In the genomic region with DNA sequence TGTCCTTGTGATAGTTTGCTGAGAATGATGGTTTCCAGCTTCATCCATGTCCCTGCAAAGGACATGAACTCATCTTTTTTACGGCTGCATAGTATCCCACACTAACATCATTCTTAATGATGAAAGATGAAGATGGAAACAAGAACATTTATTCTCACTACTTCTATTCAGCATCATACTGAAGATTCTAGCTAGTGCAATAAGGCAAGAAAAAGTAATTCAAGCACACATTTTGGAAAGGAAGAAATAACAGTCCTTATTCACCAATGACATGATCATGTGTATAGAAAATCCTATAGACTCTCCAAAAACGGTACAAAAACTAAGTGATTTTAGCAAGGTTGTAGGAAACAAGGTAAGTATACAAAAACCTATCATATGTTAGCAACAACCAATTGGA, we compare ENCODE assay signal across 9 cellular contexts.
"Had no signal": no experiment of that assay in that cellular context is flagged by ENCODE, and none has a peak within 500 bp of the region (broad histone marks: within the 10 kb centered on the region; RNA-seq: fewer than 3 reads in every experiment).

No MANE protein-coding gene starts in this region.

- FAIRE-seq: H1, H54, HTR-8/SVneo, K562 had no signal

- H3K4me2 ChIP-seq: GM23338 had no signal

- DNase-seq: H9, IMR-90, KG1 had no signal

- H3K4me3 ChIP-seq: GM23338, K562 had no signal

- ATAC-seq: GM23338, HCT116, K562 had no signal
